In the genomic region with DNA sequence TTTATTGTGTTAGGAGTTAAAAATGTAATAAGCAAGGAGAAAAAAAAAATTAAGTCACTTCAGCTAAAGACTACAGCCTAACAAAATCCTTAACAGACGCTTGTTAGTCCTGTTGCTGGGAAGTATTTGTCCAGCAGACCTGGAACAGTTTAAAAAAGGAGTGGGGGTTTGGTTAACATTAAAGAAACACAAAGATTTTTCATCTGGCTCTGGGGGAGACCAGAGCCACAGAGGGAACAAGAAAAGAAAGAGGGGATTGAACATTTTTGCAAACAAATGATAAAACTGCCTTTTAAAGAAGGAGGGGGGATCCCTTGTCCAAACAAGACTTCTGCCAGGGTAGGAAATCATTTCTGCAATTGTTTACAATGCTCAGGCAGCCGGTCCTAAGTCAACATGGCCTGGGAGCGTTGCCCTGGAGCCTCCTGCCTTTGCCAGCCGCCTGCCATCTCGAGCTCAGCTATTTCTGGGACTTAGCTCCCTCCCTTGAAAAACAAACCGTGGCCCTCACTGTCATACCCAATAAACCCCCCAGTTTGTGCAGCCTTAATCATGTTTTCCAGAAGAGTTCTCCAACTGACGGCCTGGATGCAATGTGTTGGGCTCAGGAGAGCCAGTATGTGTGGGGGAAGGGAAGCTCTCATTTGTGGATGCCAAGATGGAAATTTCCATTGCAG, we compare ENCODE assay signal across 8 cellular contexts.
DNase-seq lines count a peak whose midpoint lies in the region; ATAC-seq and TF ChIP-seq lines count a peak whose summit lies in the region.

No MANE protein-coding gene starts in this region.

- H3K4me3 ChIP-seq in SK-N-SH (ENCODE audit: low read depth in 2 of 2, low read length in 1 of 2) (no peak overlapping the region), coronary artery (peak overlapping the region; percentile 19), uterus (no peak overlapping the region)

- POLR2A ChIA-PET in SK-N-SH (lab: Yijun Ruan, JAX): no interaction called here

- 42% methylated on average over 7 of the region's 7 CpGs for WGBS in SK-N-SH (ENCODE audit: low lambda C conversion rate)

- H3K27ac ChIP-seq in SK-N-SH (ENCODE audit: low read depth in 2 of 2, low read length in 1 of 2): peak overlapping the region; percentile 17 to 48; a peak in 3 of 4 replicates
- peak overlapping the region; percentile 91 to 94 for H3K27ac ChIP-seq in coronary artery
- peak overlapping the region; percentile 87 to 89 for H3K27ac ChIP-seq in uterus

- CTCF ChIA-PET in SK-N-SH (lab: Yijun Ruan, JAX): interaction anchor here (0.6 to 1.3 kb wide), 4 partner anchors 8 to 40 kb away, joined by 3 read pairs; no protein-coding TSS in a partner anchor

- H3K9ac ChIP-seq in SK-N-SH: no peak overlapping the region

- TF ChIP-seq POLR2A in uterus (IDR thresholded peaks at IDR 0.05): no peak

- H4K20me1 ChIP-seq in SK-N-SH (ENCODE audit: insufficient read depth): no peaks in the 10 kb centered on the region

- H3K9me3 ChIP-seq in SK-N-SH (no peaks in the 10 kb centered on the region), uterus (no peaks in the 10 kb centered on the region)

- no peaks in the 10 kb centered on the region for H3K9me2 ChIP-seq in SK-N-SH

- H3K4me2 ChIP-seq in SK-N-SH: no peak overlapping the region

- TF ChIP-seq CTCF in SK-N-SH (IDR thresholded peaks at IDR 0.05) (no peak), coronary artery (IDR thresholded peaks at IDR 0.05) (no peak), uterus (IDR thresholded peaks at IDR 0.05) (no peak)

- H3K36me3 ChIP-seq in SK-N-SH (replicated peaks in 1 of 2; ENCODE audit: control insufficient read depth in 1 of 2, insufficient read depth in 2 of 2, low read length in 1 of 2) (no peaks in the 10 kb centered on the region), uterus (no peaks in the 10 kb centered on the region)

- ATAC-seq in SK-N-SH treated with all-trans-retinoic acid at 6 μM for 48 hours (no peak), HG03039 (IDR thresholded peaks at IDR 0.05; ENCODE audit: unreplicated experiment) (no peak)
- ATAC-seq in stimulated activated naive CD8-positive, alpha-beta T cell treated with anti-CD3 and anti-CD28 coated beads, Interleukin-15, Interleukin-2, amounts not matched to agents 100 U/mL and 50 U/mL, for 24 hours: no peak

- no peaks in the 10 kb centered on the region for H3F3A ChIP-seq in SK-N-SH (replicated peaks; ENCODE audit: insufficient read depth)

- intact Hi-C loops in uterus (cut with DNase I; ENCODE audit: low total_unique reads): no loop called here

- H3K27me3 ChIP-seq in SK-N-SH (ENCODE audit: insufficient read depth): no peaks in the 10 kb centered on the region
- no peaks in the 10 kb centered on the region for H3K27me3 ChIP-seq in uterus

- H2AFZ ChIP-seq in SK-N-SH (ENCODE audit: low read depth): no peak overlapping the region

- H3K4me1 ChIP-seq in SK-N-SH (ENCODE audit: control insufficient read depth in 1 of 2, insufficient read depth in 2 of 2, low read depth in 1 of 2, low read length in 1 of 2): peaks cover 0 to 9% of the 10 kb centered on the region in 2 experiments; a peak in 1 of 4 replicates
- peaks cover 6 to 12% of the 10 kb centered on the region in 2 donors for H3K4me1 ChIP-seq in uterus

- TF ChIP-seq RAD21 in SK-N-SH (IDR thresholded peaks at IDR 0.05; ENCODE audit: low read length): no peak

- no peak for TF ChIP-seq EP300 in SK-N-SH (IDR thresholded peaks at IDR 0.05; ENCODE audit: borderline replicate concordance in 1 of 2, low read depth in 1 of 2, low read length in 1 of 2)

- DNase-seq in SK-N-SH (no peak), coronary artery (ENCODE audit: low spot score) (peak; percentile 91), midbrain (lab: John Stamatoyannopoulos, UW) (peak; percentile 65), uterus (peak; percentile 68 to 79), foreskin melanocyte (no peak)
- no peak for DNase-seq in stimulated activated naive CD8-positive, alpha-beta T cell treated with anti-CD3 and anti-CD28 coated beads, Interleukin-15, Interleukin-2, amounts not matched to agents 100 U/mL and 50 U/mL, for 24 hours

- H3K79me2 ChIP-seq in SK-N-SH (ENCODE audit: insufficient read depth): no peaks in the 10 kb centered on the region

TF ChIP-seq in SK-N-SH, 30 proteins besides CTCF, POLR2A, EP300 and RAD21 (continues in another document):
- no peak for TF ChIP-seq MEF2A (IDR thresholded peaks at IDR 0.05; ENCODE audit: borderline replicate concordance, low read depth)
- no peak for TF ChIP-seq FOXJ3 (CRISPR knock-in tag; IDR thresholded peaks at IDR 0.05)
- TF ChIP-seq, protein P1, sequence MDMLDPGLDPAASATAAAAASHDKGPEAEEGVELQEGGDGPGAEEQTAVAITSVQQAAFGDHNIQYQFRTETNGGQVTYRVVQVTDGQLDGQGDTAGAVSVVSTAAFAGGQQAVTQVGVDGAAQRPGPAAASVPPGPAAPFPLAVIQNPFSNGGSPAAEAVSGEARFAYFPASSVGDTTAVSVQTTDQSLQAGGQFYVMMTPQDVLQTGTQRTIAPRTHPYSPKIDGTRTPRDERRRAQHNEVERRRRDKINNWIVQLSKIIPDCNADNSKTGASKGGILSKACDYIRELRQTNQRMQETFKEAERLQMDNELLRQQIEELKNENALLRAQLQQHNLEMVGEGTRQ (IDR thresholded peaks at IDR 0.05; ENCODE audit: borderline replicate concordance, low read depth, low read length): no peak
- TF ChIP-seq POLR2AphosphoS5 (IDR thresholded peaks at IDR 0.05; ENCODE audit: low read depth, low read length): no peak
- TF ChIP-seq NRF1 (IDR thresholded peaks at IDR 0.05; ENCODE audit: low read depth, low read length): no peak
- no peak for TF ChIP-seq ZBTB33 (IDR thresholded peaks at IDR 0.05; ENCODE audit: borderline replicate concordance, low read depth)
- TF ChIP-seq ELF1 (IDR thresholded peaks at IDR 0.05): no peak
- no peak for TF ChIP-seq TEAD4 (IDR thresholded peaks at IDR 0.05; ENCODE audit: borderline replicate concordance, insufficient read depth)
- TF ChIP-seq NFIC (IDR thresholded peaks at IDR 0.05; ENCODE audit: borderline replicate concordance): no peak
- TF ChIP-seq RXRA (IDR thresholded peaks at IDR 0.05; ENCODE audit: borderline replicate concordance, low read depth): no peak
- no peak for TF ChIP-seq CHD2 (IDR thresholded peaks at IDR 0.05; ENCODE audit: low read length, partially characterized antibody)

TF ChIP-seq in SK-N-SH treated with all-trans-retinoic acid at 6 μM for 48 hours, 23 proteins besides CTCF, POLR2A, EP300 and RAD21:
- TF ChIP-seq GLIS3 (CRISPR knock-in tag; IDR thresholded peaks at IDR 0.05) (no peak), ISL1 (CRISPR knock-in tag; IDR thresholded peaks at IDR 0.05) (no peak), OSR1 (CRISPR knock-in tag; IDR thresholded peaks at IDR 0.05) (no peak), ZC3H10 (CRISPR knock-in tag; IDR thresholded peaks at IDR 0.05) (no peak), CREB5 (CRISPR knock-in tag; IDR thresholded peaks at IDR 0.05; ENCODE audit: low read depth) (no peak)

Comparison
In these comparisons a context has a peak if more than half of its experiments do, and no peak if none do; other contexts are left out.
1. DNase-seq: peak in coronary artery (single experiment), midbrain (single experiment) and uterus (2 of 2); none in SK-N-SH (single experiment), stimulated activated naive CD8-positive, alpha-beta T cell treated with anti-CD3 and anti-CD28 coated beads, Interleukin-15, Interleukin-2, amounts not matched to agents 100 U/mL and 50 U/mL, for 24 hours (single experiment) and foreskin melanocyte (single experiment).
2. H3K27ac ChIP-seq: peak in every context shown above with its lines; median percentile 92 in coronary artery; 88 in uterus; 32 in SK-N-SH.